1 cellular context compared by ENCODE assay signal in genomic region chr10:110919971-110920881, GRCh38.
TF ChIP-seq lines count a peak whose summit lies in the region.

No MANE protein-coding gene starts in this region.

TF ChIP-seq in HepG2, 621 proteins besides CTCF, POLR2A, EP300 and RAD21:
- TF ChIP-seq AGO2 (optimal IDR thresholded peaks at IDR 0.05; ENCODE audit: low read depth, low read length) (peak; percentile 8), ZNF841 (CRISPR knock-in tag; IDR thresholded peaks at IDR 0.05; ENCODE audit: borderline replicate concordance) (no peak), SNAPC4 (CRISPR knock-in tag; IDR thresholded peaks at IDR 0.05) (no peak), AKNA (CRISPR knock-in tag; IDR thresholded peaks at IDR 0.05; ENCODE audit: borderline replicate concordance) (no peak), ASH2L (IDR thresholded peaks at IDR 0.05; ENCODE audit: insufficient read length, low read depth, low read length) (peak; percentile 69), MIER2 (CRISPR knock-in tag; IDR thresholded peaks at IDR 0.05) (no peak), ZNF616 (CRISPR knock-in tag; IDR thresholded peaks at IDR 0.05; ENCODE audit: low read depth) (no peak), ARID4A (CRISPR knock-in tag; IDR thresholded peaks at IDR 0.05; ENCODE audit: borderline replicate concordance) (peak; percentile 37; the same call in 1 of the 2 replicates), ZFY (CRISPR knock-in tag; IDR thresholded peaks at IDR 0.05) (0 out of 2 replicates have a peak, but pooled peaks have one; percentile 5), NR1H2 (CRISPR knock-in tag; IDR thresholded peaks at IDR 0.05; ENCODE audit: borderline replicate concordance, low read depth) (no peak), ZNF710 (CRISPR knock-in tag; IDR thresholded peaks at IDR 0.05; ENCODE audit: borderline replicate concordance) (no peak), HOXA5 (CRISPR knock-in tag; IDR thresholded peaks at IDR 0.05) (no peak), PHF8 (CRISPR knock-in tag; IDR thresholded peaks at IDR 0.05) (peak; percentile 51; the same call in 1 of the 2 replicates), RBFOX2 (IDR thresholded peaks at IDR 0.05; ENCODE audit: low read depth, low read length) (peak; percentile 19; the same call in 1 of the 2 replicates), ZBTB26 (CRISPR knock-in tag; IDR thresholded peaks at IDR 0.05; ENCODE audit: borderline replicate concordance) (no peak), SALL1 (CRISPR knock-in tag; IDR thresholded peaks at IDR 0.05) (peak; percentile 17; the same call in 1 of the 2 replicates), CREB3 (CRISPR knock-in tag; IDR thresholded peaks at IDR 0.05) (0 out of 2 replicates have a peak, but pooled peaks have one; percentile 32), HES4 (CRISPR knock-in tag; IDR thresholded peaks at IDR 0.05; ENCODE audit: borderline replicate concordance) (0 out of 2 replicates have a peak, but pooled peaks have one; percentile 6), ERF (CRISPR knock-in tag; IDR thresholded peaks at IDR 0.05) (no peak), PATZ1 (CRISPR knock-in tag; IDR thresholded peaks at IDR 0.05) (peak; percentile 55; the same call in 1 of the 2 replicates), ZNF10 (CRISPR knock-in tag; IDR thresholded peaks at IDR 0.05; ENCODE audit: borderline replicate concordance, low read depth) (no peak)
TF ChIP-seq in HepG2: peak in this region for 10.
